ENCODE assay signal across 1 cellular context in the genomic region with DNA sequence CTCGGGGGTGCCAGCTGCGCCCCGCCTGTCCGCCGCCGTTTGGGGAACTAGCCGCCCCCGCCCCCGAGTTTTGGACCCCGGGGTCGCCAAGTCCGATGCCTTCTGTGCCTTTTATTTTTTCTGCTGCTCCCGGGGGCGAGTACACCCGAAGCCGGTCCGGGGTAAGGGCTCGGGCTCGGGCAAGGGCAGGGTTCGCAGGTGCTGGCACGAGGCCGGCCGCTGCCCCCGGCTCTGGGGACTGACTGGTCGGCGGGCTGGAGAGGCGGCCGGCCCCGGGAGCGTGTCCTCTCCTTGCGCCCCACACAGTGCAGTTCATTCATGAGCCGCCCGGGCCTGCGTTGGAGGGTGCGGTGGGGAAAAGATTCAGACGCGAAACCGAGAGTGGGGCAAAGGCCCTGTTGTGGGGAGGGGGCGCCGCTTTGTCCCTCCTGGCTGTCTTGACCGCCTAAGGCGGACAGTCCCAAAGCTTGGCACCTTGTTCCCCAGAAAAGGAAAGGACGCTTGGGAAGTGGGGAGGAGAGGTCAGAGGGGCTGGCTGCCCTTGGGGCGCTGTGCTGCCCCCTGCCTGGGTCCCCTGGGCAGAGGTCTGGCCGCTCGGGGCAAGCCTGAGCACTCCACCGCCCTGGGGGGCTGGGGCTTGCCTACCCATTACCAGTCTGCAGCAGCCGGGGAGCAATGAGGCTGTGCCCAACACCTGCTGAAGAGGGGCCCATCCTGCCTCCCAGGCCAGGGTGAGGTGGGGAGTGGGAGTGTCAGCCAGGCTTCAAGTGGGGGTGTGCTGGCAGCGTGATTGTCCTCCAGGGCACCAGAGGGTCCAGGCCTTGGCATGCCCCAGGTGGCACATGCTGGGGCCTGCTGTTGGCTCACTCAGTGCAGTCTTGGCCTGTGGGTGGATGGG.
TF ChIP-seq lines count a peak whose summit lies in the region.

No MANE protein-coding gene starts in this region.

TF ChIP-seq in K562, 482 proteins besides CTCF, POLR2A, EP300 and RAD21 (continues in another document):
- TF ChIP-seq PTTG1 (tag; IDR thresholded peaks at IDR 0.05; ENCODE audit: low read depth) (no peak), SAFB (IDR thresholded peaks at IDR 0.05; ENCODE audit: borderline replicate concordance, low read depth, low read length) (no peak), HDAC2 (IDR thresholded peaks at IDR 0.05) (0 out of 2 replicates have a peak, but pooled peaks have one; percentile 15), ZNF121 (CRISPR knock-in tag; conservative IDR thresholded peaks at IDR 0.05) (no peak), TRIM28 (IDR thresholded peaks at IDR 0.05) (no peak), ELF1 (tag; IDR thresholded peaks at IDR 0.05) (no peak), GATAD2A (IDR thresholded peaks at IDR 0.05) (0 out of 2 replicates have a peak, but pooled peaks have one; percentile 28), ARID1B (IDR thresholded peaks at IDR 0.05) (peak; percentile 11), FOXP1 (CRISPR knock-in tag; IDR thresholded peaks at IDR 0.05) (0 out of 2 replicates have a peak, but pooled peaks have one; percentile 79), NFIC (IDR thresholded peaks at IDR 0.05) (no peak), SRSF9 (IDR thresholded peaks at IDR 0.05; ENCODE audit: borderline replicate concordance, low read depth, low read length) (no peak), KDM1A (IDR thresholded peaks at IDR 0.05) (no peak), KHSRP (IDR thresholded peaks at IDR 0.05) (no peak), UBTF (IDR thresholded peaks at IDR 0.05; ENCODE audit: borderline replicate concordance in 1 of 2, low read depth in 2 of 2, low read length in 2 of 2) (peak in 1 of 2 experiments; percentile 85; a peak in 1 of 4 replicates), E2F6 (IDR thresholded peaks at IDR 0.05; ENCODE audit: borderline replicate concordance in 1 of 2, extremely low read depth in 1 of 2, insufficient read depth in 1 of 2, insufficient read length in 1 of 2, low read depth in 1 of 2, low read length in 1 of 2, poor library complexity in 1 of 2, severe bottlenecking in 1 of 2) (peak in 1 of 2 experiments; percentile 66), TCF7L2 (IDR thresholded peaks at IDR 0.05; ENCODE audit: low read depth, low read length) (no peak), ZBTB7A (IDR thresholded peaks at IDR 0.05; ENCODE audit: borderline replicate concordance, control insufficient read depth, low read depth, low read length) (peak; percentile 62), NRF1 (conservative IDR thresholded peaks at IDR 0.05 in 1 of 2, IDR thresholded peaks at IDR 0.05 in 1 of 2) (peak; percentile 68 to 70), MCM7 (IDR thresholded peaks at IDR 0.05) (no peak), FOXK2 (conservative IDR thresholded peaks at IDR 0.05 in 1 of 2, IDR thresholded peaks at IDR 0.05 in 1 of 2; ENCODE audit: low read depth in 2 of 2) (no peak), ZNF134 (CRISPR knock-in tag; conservative IDR thresholded peaks at IDR 0.05) (peak; percentile 63; the same call in 1 of the 2 replicates), NCOA2 (IDR thresholded peaks at IDR 0.05; ENCODE audit: partially characterized antibody in 2 of 2) (no peak), STAT5B (CRISPR knock-in tag; IDR thresholded peaks at IDR 0.05) (no peak), ZBED1 (IDR thresholded peaks at IDR 0.05) (no peak), HMGN3 (IDR thresholded peaks at IDR 0.05; ENCODE audit: borderline replicate concordance, extremely low read depth, insufficient read length, low read depth, low read length) (peak; percentile 52), ARID2 (IDR thresholded peaks at IDR 0.05) (no peak), HOXB6 (CRISPR knock-in tag; IDR thresholded peaks at IDR 0.05; ENCODE audit: borderline replicate concordance) (no peak), TAF1 (IDR thresholded peaks at IDR 0.05; ENCODE audit: control insufficient read depth, extremely low read depth, insufficient read depth, low read length, severe bottlenecking) (peak; percentile 39), ATF6 (CRISPR knock-in tag; IDR thresholded peaks at IDR 0.05) (0 out of 2 replicates have a peak, but pooled peaks have one; percentile 28), NR1H2 (CRISPR knock-in tag; IDR thresholded peaks at IDR 0.05) (0 out of 2 replicates have a peak, but pooled peaks have one; percentile 56), MAFK (IDR thresholded peaks at IDR 0.05; ENCODE audit: low read length) (no peak), ZNF583 (CRISPR knock-in tag; IDR thresholded peaks at IDR 0.05) (0 out of 2 replicates have a peak, but pooled peaks have one; percentile 10), L3MBTL2 (IDR thresholded peaks at IDR 0.05) (peak; percentile 49; the same call in 1 of the 2 replicates), TCF15 (CRISPR knock-in tag; IDR thresholded peaks at IDR 0.05) (0 out of 2 replicates have a peak, but pooled peaks have one; percentile 5)
- TF ChIP-seq, protein P1, sequence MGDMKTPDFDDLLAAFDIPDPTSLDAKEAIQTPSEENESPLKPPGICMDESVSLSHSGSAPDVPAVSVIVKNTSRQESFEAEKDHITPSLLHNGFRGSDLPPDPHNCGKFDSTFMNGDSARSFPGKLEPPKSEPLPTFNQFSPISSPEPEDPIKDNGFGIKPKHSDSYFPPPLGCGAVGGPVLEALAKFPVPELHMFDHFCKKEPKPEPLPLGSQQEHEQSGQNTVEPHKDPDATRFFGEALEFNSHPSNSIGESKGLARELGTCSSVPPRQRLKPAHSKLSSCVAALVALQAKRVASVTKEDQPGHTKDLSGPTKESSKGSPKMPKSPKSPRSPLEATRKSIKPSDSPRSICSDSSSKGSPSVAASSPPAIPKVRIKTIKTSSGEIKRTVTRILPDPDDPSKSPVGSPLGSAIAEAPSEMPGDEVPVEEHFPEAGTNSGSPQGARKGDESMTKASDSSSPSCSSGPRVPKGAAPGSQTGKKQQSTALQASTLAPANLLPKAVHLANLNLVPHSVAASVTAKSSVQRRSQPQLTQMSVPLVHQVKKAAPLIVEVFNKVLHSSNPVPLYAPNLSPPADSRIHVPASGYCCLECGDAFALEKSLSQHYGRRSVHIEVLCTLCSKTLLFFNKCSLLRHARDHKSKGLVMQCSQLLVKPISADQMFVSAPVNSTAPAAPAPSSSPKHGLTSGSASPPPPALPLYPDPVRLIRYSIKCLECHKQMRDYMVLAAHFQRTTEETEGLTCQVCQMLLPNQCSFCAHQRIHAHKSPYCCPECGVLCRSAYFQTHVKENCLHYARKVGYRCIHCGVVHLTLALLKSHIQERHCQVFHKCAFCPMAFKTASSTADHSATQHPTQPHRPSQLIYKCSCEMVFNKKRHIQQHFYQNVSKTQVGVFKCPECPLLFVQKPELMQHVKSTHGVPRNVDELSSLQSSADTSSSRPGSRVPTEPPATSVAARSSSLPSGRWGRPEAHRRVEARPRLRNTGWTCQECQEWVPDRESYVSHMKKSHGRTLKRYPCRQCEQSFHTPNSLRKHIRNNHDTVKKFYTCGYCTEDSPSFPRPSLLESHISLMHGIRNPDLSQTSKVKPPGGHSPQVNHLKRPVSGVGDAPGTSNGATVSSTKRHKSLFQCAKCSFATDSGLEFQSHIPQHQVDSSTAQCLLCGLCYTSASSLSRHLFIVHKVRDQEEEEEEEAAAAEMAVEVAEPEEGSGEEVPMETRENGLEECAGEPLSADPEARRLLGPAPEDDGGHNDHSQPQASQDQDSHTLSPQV (IDR thresholded peaks at IDR 0.05), result peak; percentile 65; the same call in 1 of the 2 replicates
- TF ChIP-seq, protein P2, sequence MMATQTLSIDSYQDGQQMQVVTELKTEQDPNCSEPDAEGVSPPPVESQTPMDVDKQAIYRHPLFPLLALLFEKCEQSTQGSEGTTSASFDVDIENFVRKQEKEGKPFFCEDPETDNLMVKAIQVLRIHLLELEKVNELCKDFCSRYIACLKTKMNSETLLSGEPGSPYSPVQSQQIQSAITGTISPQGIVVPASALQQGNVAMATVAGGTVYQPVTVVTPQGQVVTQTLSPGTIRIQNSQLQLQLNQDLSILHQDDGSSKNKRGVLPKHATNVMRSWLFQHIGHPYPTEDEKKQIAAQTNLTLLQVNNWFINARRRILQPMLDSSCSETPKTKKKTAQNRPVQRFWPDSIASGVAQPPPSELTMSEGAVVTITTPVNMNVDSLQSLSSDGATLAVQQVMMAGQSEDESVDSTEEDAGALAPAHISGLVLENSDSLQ (IDR thresholded peaks at IDR 0.05), result no peak
- TF ChIP-seq, protein P3, sequence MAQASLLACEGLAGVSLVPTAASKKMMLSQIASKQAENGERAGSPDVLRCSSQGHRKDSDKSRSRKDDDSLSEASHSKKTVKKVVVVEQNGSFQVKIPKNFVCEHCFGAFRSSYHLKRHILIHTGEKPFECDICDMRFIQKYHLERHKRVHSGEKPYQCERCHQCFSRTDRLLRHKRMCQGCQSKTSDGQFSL (CRISPR knock-in tag; IDR thresholded peaks at IDR 0.05), result peak; percentile 64; the same call in 1 of the 2 replicates
- TF ChIP-seq, protein P3 (tag; IDR thresholded peaks at IDR 0.05), result no peak
- TF ChIP-seq, protein P4, sequence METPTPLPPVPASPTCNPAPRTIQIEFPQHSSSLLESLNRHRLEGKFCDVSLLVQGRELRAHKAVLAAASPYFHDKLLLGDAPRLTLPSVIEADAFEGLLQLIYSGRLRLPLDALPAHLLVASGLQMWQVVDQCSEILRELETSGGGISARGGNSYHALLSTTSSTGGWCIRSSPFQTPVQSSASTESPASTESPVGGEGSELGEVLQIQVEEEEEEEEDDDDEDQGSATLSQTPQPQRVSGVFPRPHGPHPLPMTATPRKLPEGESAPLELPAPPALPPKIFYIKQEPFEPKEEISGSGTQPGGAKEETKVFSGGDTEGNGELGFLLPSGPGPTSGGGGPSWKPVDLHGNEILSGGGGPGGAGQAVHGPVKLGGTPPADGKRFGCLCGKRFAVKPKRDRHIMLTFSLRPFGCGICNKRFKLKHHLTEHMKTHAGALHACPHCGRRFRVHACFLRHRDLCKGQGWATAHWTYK (CRISPR knock-in tag; IDR thresholded peaks at IDR 0.05), result 0 out of 2 replicates have a peak, but pooled peaks have one; percentile 14
- TF ChIP-seq, protein P5, sequence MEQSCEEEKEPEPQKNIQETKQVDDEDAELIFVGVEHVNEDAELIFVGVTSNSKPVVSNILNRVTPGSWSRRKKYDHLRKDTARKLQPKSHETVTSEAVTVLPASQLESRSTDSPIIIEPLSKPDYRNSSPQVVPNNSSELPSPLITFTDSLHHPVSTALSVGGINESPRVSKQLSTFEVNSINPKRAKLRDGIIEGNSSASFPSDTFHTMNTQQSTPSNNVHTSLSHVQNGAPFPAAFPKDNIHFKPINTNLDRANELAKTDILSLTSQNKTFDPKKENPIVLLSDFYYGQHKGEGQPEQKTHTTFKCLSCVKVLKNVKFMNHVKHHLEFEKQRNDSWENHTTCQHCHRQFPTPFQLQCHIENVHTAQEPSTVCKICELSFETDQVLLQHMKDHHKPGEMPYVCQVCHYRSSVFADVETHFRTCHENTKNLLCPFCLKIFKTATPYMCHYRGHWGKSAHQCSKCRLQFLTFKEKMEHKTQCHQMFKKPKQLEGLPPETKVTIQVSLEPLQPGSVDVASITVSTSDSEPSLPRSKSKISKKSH (CRISPR knock-in tag; IDR thresholded peaks at IDR 0.05), result no peak
